Comparison of ENCODE assay signal across 1 cellular context in genomic region chr15:49155110-49155833, GRCh38.
TF ChIP-seq lines count a peak whose summit lies in the region.

TSS of gene COPS2 (minus strand) at chr15:49155599. CDS start at chr15:49155578, 21 bp downstream.

TF ChIP-seq in GM12878, 131 proteins besides CTCF, POLR2A, EP300 and RAD21 (continued from another document and continues in another):
- TF ChIP-seq CEBPZ (IDR thresholded peaks at IDR 0.05; ENCODE audit: low read depth, low read length) (no peak), POLR2AphosphoS2 (IDR thresholded peaks at IDR 0.05; ENCODE audit: low read depth, low read length) (peak; percentile 78), SRF (IDR thresholded peaks at IDR 0.05; ENCODE audit: low read depth in 2 of 2, low read length in 2 of 2) (peak in 1 of 2 experiments; percentile 90; a peak in 2 of 4 replicates), JUNB (IDR thresholded peaks at IDR 0.05) (no peak), SMAD5 (IDR thresholded peaks at IDR 0.05; ENCODE audit: low read depth) (peak; percentile 81; the same call in 1 of the 2 replicates), ELK1 (IDR thresholded peaks at IDR 0.05; ENCODE audit: low read depth, low read length) (peak; percentile 50), IRF4 (IDR thresholded peaks at IDR 0.05; ENCODE audit: low read depth, low read length) (peak; percentile 78; the same call in 1 of the 2 replicates), BHLHE40 (IDR thresholded peaks at IDR 0.05; ENCODE audit: borderline replicate concordance in 1 of 2, low read depth in 2 of 2, low read length in 1 of 2) (peak; percentile 31 to 53; a peak in 2 of 4 replicates), NR2C1 (IDR thresholded peaks at IDR 0.05) (peak; percentile 62), NBN (IDR thresholded peaks at IDR 0.05) (peak; percentile 88), REST (IDR thresholded peaks at IDR 0.05; ENCODE audit: low read depth, low read length) (no peak), RUNX3 (IDR thresholded peaks at IDR 0.05; ENCODE audit: low read length) (peak; percentile 63), SPI1 (IDR thresholded peaks at IDR 0.05; ENCODE audit: borderline replicate concordance, insufficient read depth, low read depth, low read length) (no peak), BCLAF1 (IDR thresholded peaks at IDR 0.05) (no peak), SIN3A (IDR thresholded peaks at IDR 0.05; ENCODE audit: low read depth, low read length) (peak; percentile 94; the same call in 1 of the 2 replicates), SKIL (IDR thresholded peaks at IDR 0.05; ENCODE audit: low read depth, poor library complexity, severe bottlenecking) (peak; percentile 50), SREBF1 (IDR thresholded peaks at IDR 0.05; ENCODE audit: low read length) (no peak), CHD4 (IDR thresholded peaks at IDR 0.05) (no peak), PAX5 (IDR thresholded peaks at IDR 0.05; ENCODE audit: borderline replicate concordance, low read depth, low read length) (no peak), WRNIP1 (IDR thresholded peaks at IDR 0.05; ENCODE audit: borderline replicate concordance, low read depth, low read length) (peak; percentile 98), POLR2AphosphoS5 (IDR thresholded peaks at IDR 0.05; ENCODE audit: low read length) (peak; percentile 93), ETV6 (conservative IDR thresholded peaks at IDR 0.05 in 1 of 2, IDR thresholded peaks at IDR 0.05 in 1 of 2; ENCODE audit: borderline replicate concordance in 1 of 2, low read depth in 1 of 2) (peak in 1 of 2 experiments; percentile 72; a peak in 2 of 4 replicates), MEF2B (IDR thresholded peaks at IDR 0.05; ENCODE audit: partially characterized antibody, poor library complexity, severe bottlenecking) (peak; percentile 49), CBX3 (IDR thresholded peaks at IDR 0.05; ENCODE audit: borderline replicate concordance, low read depth) (no peak), FOS (IDR thresholded peaks at IDR 0.05; ENCODE audit: borderline replicate concordance, extremely low read depth, insufficient read length) (no peak), ESRRA (IDR thresholded peaks at IDR 0.05; ENCODE audit: low read length) (0 out of 2 replicates have a peak, but pooled peaks have one; percentile 9), ZBED1 (IDR thresholded peaks at IDR 0.05; ENCODE audit: borderline replicate concordance) (peak; percentile 55; the same call in 1 of the 2 replicates), NR2C2 (IDR thresholded peaks at IDR 0.05; ENCODE audit: borderline replicate concordance, control insufficient read depth, insufficient read length, low read depth) (no peak), YBX1 (IDR thresholded peaks at IDR 0.05) (no peak), BCL11A (IDR thresholded peaks at IDR 0.05; ENCODE audit: low read depth, low read length) (no peak), CHD2 (IDR thresholded peaks at IDR 0.05; ENCODE audit: borderline replicate concordance, low read depth, low read length) (peak; percentile 80; the same call in 1 of the 2 replicates), ZBTB33 (IDR thresholded peaks at IDR 0.05) (no peak), IKZF2 (IDR thresholded peaks at IDR 0.05) (peak in 1 of 2 experiments; percentile 33; a peak in 2 of 4 replicates), GATAD2B (conservative IDR thresholded peaks at IDR 0.05; ENCODE audit: low read depth) (no peak; the same call in 1 of the 2 replicates), HSF1 (IDR thresholded peaks at IDR 0.05; ENCODE audit: low read depth, low read length) (peak; percentile 78), TAF1 (IDR thresholded peaks at IDR 0.05; ENCODE audit: borderline replicate concordance, low read depth, low read length) (0 out of 2 replicates have a peak, but pooled peaks have one; percentile 79), IKZF1 (conservative IDR thresholded peaks at IDR 0.05) (peak; percentile 90), RCOR1 (conservative IDR thresholded peaks at IDR 0.05; ENCODE audit: low read depth, low read length) (no peak), ATF2 (IDR thresholded peaks at IDR 0.05; ENCODE audit: low read length) (0 out of 2 replicates have a peak, but pooled peaks have one; percentile 38), ZNF622 (IDR thresholded peaks at IDR 0.05) (no peak), PAX8 (IDR thresholded peaks at IDR 0.05) (no peak; the same call in 1 of the 2 replicates)
